1 cellular context compared by ENCODE assay signal in genomic region chr17:5419356-5419958, GRCh38.
TF ChIP-seq lines count a peak whose summit lies in the region.

Gene NUP88 (minus strand): TSS chr17:5419662. CDS start chr17:5419650, 12 bp downstream.

TF ChIP-seq in HepG2, 621 proteins besides CTCF, POLR2A, EP300 and RAD21 (continued from another document and continues in another):
- no peak for TF ChIP-seq ZNF687 (CRISPR knock-in tag; IDR thresholded peaks at IDR 0.05)
- TF ChIP-seq CSRNP1 (CRISPR knock-in tag; IDR thresholded peaks at IDR 0.05) = no peak
- TF ChIP-seq NONO (IDR thresholded peaks at IDR 0.05) = no peak
- TF ChIP-seq NONO (CRISPR knock-in tag; conservative IDR thresholded peaks at IDR 0.05) = 0 out of 2 replicates have a peak, but pooled peaks have one; percentile 61
- no peak for TF ChIP-seq DRAP1 (CRISPR knock-in tag; IDR thresholded peaks at IDR 0.05)
- no peak for TF ChIP-seq ZNF567 (CRISPR knock-in tag; IDR thresholded peaks at IDR 0.05; ENCODE audit: borderline replicate concordance)
- TF ChIP-seq ZBTB42 (CRISPR knock-in tag; IDR thresholded peaks at IDR 0.05) = 0 out of 2 replicates have a peak, but pooled peaks have one; percentile 56
- 0 out of 2 replicates have a peak, but pooled peaks have one; percentile 30 for TF ChIP-seq BCL3 (CRISPR knock-in tag; IDR thresholded peaks at IDR 0.05)
- no peak; the same call in 1 of the 2 replicates for TF ChIP-seq ZNF660 (CRISPR knock-in tag; IDR thresholded peaks at IDR 0.05; ENCODE audit: borderline replicate concordance, low read depth)
- TF ChIP-seq ZNF256 (CRISPR knock-in tag; conservative IDR thresholded peaks at IDR 0.05) = no peak
- TF ChIP-seq ASH2L (IDR thresholded peaks at IDR 0.05; ENCODE audit: insufficient read length, low read depth, low read length) = peak; percentile 93
- TF ChIP-seq POLR2G (IDR thresholded peaks at IDR 0.05; ENCODE audit: low read depth, low read length) = peak; percentile 82
- no peak for TF ChIP-seq ZSCAN20 (CRISPR knock-in tag; IDR thresholded peaks at IDR 0.05; ENCODE audit: borderline replicate concordance)
- no peak for TF ChIP-seq PBX3 (CRISPR knock-in tag; IDR thresholded peaks at IDR 0.05; ENCODE audit: borderline replicate concordance)
- TF ChIP-seq MAFK (conservative IDR thresholded peaks at IDR 0.05 in 1 of 2, IDR thresholded peaks at IDR 0.05 in 1 of 2; ENCODE audit: low read length in 2 of 2) = no peak
- TF ChIP-seq RBFOX2 (IDR thresholded peaks at IDR 0.05; ENCODE audit: low read depth, low read length) = peak; percentile 93
- TF ChIP-seq ETS1 (CRISPR knock-in tag; IDR thresholded peaks at IDR 0.05) = no peak
- peak; percentile 67 for TF ChIP-seq GABPA (IDR thresholded peaks at IDR 0.05; ENCODE audit: low read depth, low read length)
- TF ChIP-seq GABPA (CRISPR knock-in tag; IDR thresholded peaks at IDR 0.05; ENCODE audit: low read depth) = peak; percentile 88
- no peak for TF ChIP-seq DNMT3B (CRISPR knock-in tag; conservative IDR thresholded peaks at IDR 0.05)
- no peak for TF ChIP-seq CCAR2 (optimal IDR thresholded peaks at IDR 0.05; ENCODE audit: low read depth, low read length)
- no peak for TF ChIP-seq ZBTB3 (CRISPR knock-in tag; IDR thresholded peaks at IDR 0.05; ENCODE audit: borderline replicate concordance, low read depth)
- no peak for TF ChIP-seq ZNF543 (CRISPR knock-in tag; IDR thresholded peaks at IDR 0.05)
- no peak for TF ChIP-seq EEA1 (CRISPR knock-in tag; IDR thresholded peaks at IDR 0.05; ENCODE audit: borderline replicate concordance)
- TF ChIP-seq CREB3 (CRISPR knock-in tag; IDR thresholded peaks at IDR 0.05) = 0 out of 2 replicates have a peak, but pooled peaks have one; percentile 13
- no peak; the same call in none of the 2 replicates for TF ChIP-seq KMT2B (CRISPR knock-in tag; IDR thresholded peaks at IDR 0.05)
- no peak for TF ChIP-seq ZNF850 (CRISPR knock-in tag; conservative IDR thresholded peaks at IDR 0.05)
- 0 out of 2 replicates have a peak, but pooled peaks have one; percentile 26 for TF ChIP-seq ZNF766 (CRISPR knock-in tag; IDR thresholded peaks at IDR 0.05; ENCODE audit: borderline replicate concordance)
- TF ChIP-seq AHDC1 (CRISPR knock-in tag; IDR thresholded peaks at IDR 0.05; ENCODE audit: borderline replicate concordance) = no peak
- TF ChIP-seq TBL1XR1 (IDR thresholded peaks at IDR 0.05; ENCODE audit: borderline replicate concordance, low read length, partially characterized antibody) = no peak
- TF ChIP-seq ZNF879 (CRISPR knock-in tag; IDR thresholded peaks at IDR 0.05) = peak; percentile 83
- TF ChIP-seq ZNF772 (CRISPR knock-in tag; IDR thresholded peaks at IDR 0.05) = no peak
- TF ChIP-seq NR2F1 (CRISPR knock-in tag; IDR thresholded peaks at IDR 0.05) = no peak
- TF ChIP-seq ZNF329 (CRISPR knock-in tag; IDR thresholded peaks at IDR 0.05; ENCODE audit: low read depth) = no peak
- peak; percentile 37; the same call in 1 of the 2 replicates for TF ChIP-seq IKZF5 (CRISPR knock-in tag; IDR thresholded peaks at IDR 0.05)
- no peak for TF ChIP-seq ARID2 (CRISPR knock-in tag; IDR thresholded peaks at IDR 0.05; ENCODE audit: borderline replicate concordance)
- no peak for TF ChIP-seq SNAI1 (CRISPR knock-in tag; IDR thresholded peaks at IDR 0.05; ENCODE audit: borderline replicate concordance)
- no peak for TF ChIP-seq GMEB1 (CRISPR knock-in tag; IDR thresholded peaks at IDR 0.05; ENCODE audit: borderline replicate concordance)
